ENCODE assay signal across 10 cellular contexts in the genomic region with DNA sequence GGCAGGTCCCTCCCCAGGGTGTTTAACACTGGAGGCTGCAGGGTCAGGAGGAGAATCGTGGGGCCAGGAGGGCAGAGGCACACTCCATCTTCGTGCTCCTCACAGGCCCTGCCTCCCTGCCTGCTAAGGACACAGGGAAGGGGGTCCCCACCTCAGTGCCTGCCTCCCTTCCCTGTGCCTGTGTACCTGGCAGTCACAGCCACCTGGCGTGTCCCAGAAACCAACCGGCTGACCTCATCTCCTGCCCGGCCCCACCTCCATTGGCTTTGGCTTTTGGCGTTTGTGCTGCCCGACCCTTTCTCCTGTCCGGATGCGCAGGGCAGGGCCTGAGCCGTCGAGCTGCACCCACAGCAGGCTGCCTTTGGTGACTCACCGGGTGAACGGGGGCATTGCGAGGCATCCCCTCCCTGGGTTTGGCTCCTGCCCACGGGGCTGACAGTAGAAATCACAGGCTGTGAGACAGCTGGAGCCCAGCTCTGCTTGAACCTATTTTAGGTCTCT. TPM values are rescaled to one million over a fixed set of nuclear protein-coding genes. Genes with fewer than 3 reads are reported as not detected.
A peak's percentile ranks its signal among the peaks of the same experiment; 100 is the strongest.
DNase-seq lines count a peak whose midpoint lies in the region; ATAC-seq and TF ChIP-seq lines count a peak whose summit lies in the region.
"Had no signal": no experiment of that assay in that cellular context is flagged by ENCODE, and none has a peak within 500 bp of the region (broad histone marks: within the 10 kb centered on the region; RNA-seq: fewer than 3 reads in every experiment).

No MANE protein-coding gene starts in this region.

- H3K27ac Mint-ChIP-seq in activated T-helper 17 cell treated with anti-CD3 and anti-CD28 coated beads, Interleukin-2, amount 50 U/mL, for 72 hours, result peak overlapping the region; percentile 20
- no peak overlapping the region for H3K27ac Mint-ChIP-seq in HFFc6
- H3K27ac Mint-ChIP-seq in CD4-positive, alpha-beta memory T cell, result peak overlapping the region in 1 of 7 donors; percentile 52

- intact Hi-C loops in CD4-positive, alpha-beta memory T cell (cut with micrococcal nuclease), result no loop called here

- ATAC-seq in activated T-helper 17 cell treated with anti-CD3 and anti-CD28 coated beads, Interleukin-2, amount 50 U/mL, for 72 hours (replicated peaks), result no peak

- H3K27me3 ChIP-seq in osteoblast (ENCODE audit: insufficient read depth, low read length), result peaks cover 16% of the 10 kb centered on the region
- no peaks in the 10 kb centered on the region for H3K27me3 ChIP-seq in CD4-positive, alpha-beta memory T cell (ENCODE audit: insufficient read depth, low read length)

- peak overlapping the region; percentile 49 for H3K27ac ChIP-seq in osteoblast (ENCODE audit: low read depth, low read length)
- no peak overlapping the region for H3K27ac ChIP-seq in CD4-positive, alpha-beta memory T cell (ENCODE audit: low read depth, low read length)

- no peak overlapping the region for H2AFZ ChIP-seq in osteoblast (ENCODE audit: low read length)

- peaks cover 27% of the 10 kb centered on the region for H3K4me1 ChIP-seq in osteoblast (ENCODE audit: insufficient read depth, low read length)
- H3K4me1 ChIP-seq in CD4-positive, alpha-beta memory T cell (ENCODE audit: insufficient read depth, low read length), result peaks cover 14% of the 10 kb centered on the region

- no peak for TF ChIP-seq CTCF in osteoblast (IDR thresholded peaks at IDR 0.05; ENCODE audit: extremely low read depth, low read depth, low read length)
- TF ChIP-seq CTCF in HFFc6 (IDR thresholded peaks at IDR 0.05), result no peak

- H3K4me3 ChIP-seq in osteoblast (ENCODE audit: insufficient read depth, low read length), result peak overlapping the region; percentile 23
- H3K4me3 ChIP-seq in CD4-positive, alpha-beta memory T cell (ENCODE audit: low read length in 2 of 2), result no peak overlapping the region

- no peaks in the 10 kb centered on the region for H3K9me3 ChIP-seq in osteoblast (ENCODE audit: low read depth, low read length)
- H3K9me3 ChIP-seq in CD4-positive, alpha-beta memory T cell (ENCODE audit: control insufficient read depth in 1 of 2, low read length in 2 of 2), result no peaks in the 10 kb centered on the region

- peak overlapping the region; percentile 52 for H3K4me2 ChIP-seq in osteoblast (ENCODE audit: insufficient read depth, low read length)

- H4K20me1 ChIP-seq in osteoblast (ENCODE audit: insufficient read depth, low read length), result no peaks in the 10 kb centered on the region

- H3K79me2 ChIP-seq in osteoblast (ENCODE audit: insufficient read depth, low read length), result no peaks in the 10 kb centered on the region

- peak; percentile 54 for DNase-seq in DMS 273 (lab: John Stamatoyannopoulos, UW; ENCODE audit: unreplicated experiment)
- no peak for DNase-seq in DMS 273 treated with DMSO at 0.1 percent for 48 hours (lab: John Stamatoyannopoulos, UW)
- peak; percentile 99 for DNase-seq in osteoblast (ENCODE audit: insufficient read length, low spot score, missing footprints)
- DNase-seq in HFFc6, result no peak
- no peak for DNase-seq in CD4-positive, alpha-beta memory T cell
- DNase-seq: activated CD4-positive, CD25-positive, alpha-beta regulatory T cell treated with anti-CD3 and anti-CD28 coated beads, Interleukin-2, amount 50 U/mL, for 72 hours; foreskin melanocyte; NCI-H187 treated with DMSO at 0.1 percent for 48 hours had no signal

- peaks cover 9% of the 10 kb centered on the region for H3K36me3 ChIP-seq in osteoblast (ENCODE audit: insufficient read depth, low read length)
- peaks cover 31% of the 10 kb centered on the region for H3K36me3 ChIP-seq in CD4-positive, alpha-beta memory T cell (ENCODE audit: insufficient read depth, low read length)

- CTCF ChIA-PET in CD4-positive, alpha-beta memory T cell (lab: Charles Lee; ENCODE audit: partially characterized antibody), result no interaction called here

- POLR2A ChIA-PET in CD4-positive, alpha-beta memory T cell (lab: Charles Lee; ENCODE audit: partially characterized antibody), result interaction anchor here (1.0 kb wide), 1 partner anchor 41 kb away, joined by 4 read pairs; a partner anchor contains a TSS

- no peaks in the 10 kb centered on the region for H3K9me3 Mint-ChIP-seq in activated T-helper 17 cell treated with anti-CD3 and anti-CD28 coated beads, Interleukin-2, amount 50 U/mL, for 72 hours
- H3K9me3 Mint-ChIP-seq in HFFc6, result no peaks in the 10 kb centered on the region
- H3K9me3 Mint-ChIP-seq in CD4-positive, alpha-beta memory T cell, result no peaks in the 10 kb centered on the region

- peaks cover 14% of the 10 kb centered on the region for H3K4me1 Mint-ChIP-seq in activated T-helper 17 cell treated with anti-CD3 and anti-CD28 coated beads, Interleukin-2, amount 50 U/mL, for 72 hours
- H3K4me1 Mint-ChIP-seq in HFFc6 (ENCODE audit: low read depth), result no peaks in the 10 kb centered on the region
- H3K4me1 Mint-ChIP-seq in CD4-positive, alpha-beta memory T cell, result peaks cover 12 to 19% (median 13%) of the 10 kb centered on the region in 4 donors

- H3K4me3 Mint-ChIP-seq in activated T-helper 17 cell treated with anti-CD3 and anti-CD28 coated beads, Interleukin-2, amount 50 U/mL, for 72 hours, result no peak overlapping the region
- no peak overlapping the region for H3K4me3 Mint-ChIP-seq in HFFc6
- H3K4me3 Mint-ChIP-seq in CD4-positive, alpha-beta memory T cell, result no peak overlapping the region

- peaks cover 45% of the 10 kb centered on the region for H3K36me3 Mint-ChIP-seq in activated T-helper 17 cell treated with anti-CD3 and anti-CD28 coated beads, Interleukin-2, amount 50 U/mL, for 72 hours (ENCODE audit: low read depth)
- peaks cover 8% of the 10 kb centered on the region; the same call in 1 of the 2 replicates for H3K36me3 Mint-ChIP-seq in HFFc6 (ENCODE audit: low read depth)
- peaks cover 18 to 45% of the 10 kb centered on the region in 2 donors for H3K36me3 Mint-ChIP-seq in CD4-positive, alpha-beta memory T cell

- H3K27me3 Mint-ChIP-seq in activated T-helper 17 cell treated with anti-CD3 and anti-CD28 coated beads, Interleukin-2, amount 50 U/mL, for 72 hours, result no peaks in the 10 kb centered on the region
- peaks cover 13% of the 10 kb centered on the region for H3K27me3 Mint-ChIP-seq in HFFc6 (ENCODE audit: insufficient read depth)
- H3K27me3 Mint-ChIP-seq in CD4-positive, alpha-beta memory T cell, result no peaks in the 10 kb centered on the region

RNA-seq across cellular contexts. Expression of a gene that starts 0.6 kb away (rescaled TPM):
- total RNA-seq in activated T-helper 17 cell treated with anti-CD3 and anti-CD28 coated beads, Interleukin-2, amount 50 U/mL, for 72 hours, result 1 to 10 TPM; 3.2 to 6.8 TPM
- 1.5 and 2.2 TPM in 2 replicates for total RNA-seq in osteoblast
- total RNA-seq in HFFc6 (2021; fragmentation: NEBNext Ultra II Directional; extraction: Animal tissue kit (Norgen Biotek cat#: 25700)), result under 1 TPM in 2 of 6 experiments, not detected in 4; 0.40 to 0.62 TPM
- 1 to 10 TPM; 7.2 to 7.7 TPM for total RNA-seq in CD4-positive, alpha-beta memory T cell
- polyA plus RNA-seq in CD4-positive, alpha-beta memory T cell, result not detected
- total RNA-seq: mesenteric fat pad had no signal

RNA-seq across cellular contexts. Expression of a gene that starts 6.5 kb away (rescaled TPM):
- total RNA-seq in activated T-helper 17 cell treated with anti-CD3 and anti-CD28 coated beads, Interleukin-2, amount 50 U/mL, for 72 hours, result 10 to 100 TPM in 1 of 2 donors, 1 to 10 TPM in 1; 8.0 to 10.9 TPM
- total RNA-seq in osteoblast, result 0.36 and 0.59 TPM in 2 replicates
- total RNA-seq in HFFc6 (2021; fragmentation: NEBNext Ultra II Directional; extraction: Animal tissue kit (Norgen Biotek cat#: 25700)), result under 1 TPM; 0.45 to 0.65 (median 0.52) TPM
- 1 to 10 TPM; 1.7 to 1.9 TPM for total RNA-seq in CD4-positive, alpha-beta memory T cell
- under 1 TPM; 0.11 to 0.22 TPM for polyA plus RNA-seq in CD4-positive, alpha-beta memory T cell

RNA-seq across cellular contexts. Expression of a gene that starts 28.6 kb away (rescaled TPM):
- total RNA-seq in activated T-helper 17 cell treated with anti-CD3 and anti-CD28 coated beads, Interleukin-2, amount 50 U/mL, for 72 hours, result 10 to 100 TPM; 85.6 to 87.3 TPM
- total RNA-seq in osteoblast, result 31.2 and 34.0 TPM in 2 replicates
- 10 to 100 TPM; 32.7 to 41.0 (median 39.5) TPM for total RNA-seq in HFFc6 (2021; fragmentation: NEBNext Ultra II Directional; extraction: Animal tissue kit (Norgen Biotek cat#: 25700))
- total RNA-seq in CD4-positive, alpha-beta memory T cell, result 10 to 100 TPM; 39.0 to 40.2 TPM
- 100 to 1,000 TPM in 1 of 2 donors, 10 to 100 TPM in 1; 73.3 to 106 TPM for polyA plus RNA-seq in CD4-positive, alpha-beta memory T cell

RNA-seq across cellular contexts. Expression of a gene that starts 41.3 kb away (rescaled TPM):
- total RNA-seq in activated T-helper 17 cell treated with anti-CD3 and anti-CD28 coated beads, Interleukin-2, amount 50 U/mL, for 72 hours, result 10 to 100 TPM; 75.7 to 93.7 TPM
- total RNA-seq in osteoblast, result 49.2 and 50.7 TPM in 2 replicates
- 10 to 100 TPM; 46.8 to 56.5 (median 50.6) TPM for total RNA-seq in HFFc6 (2021; fragmentation: NEBNext Ultra II Directional; extraction: Animal tissue kit (Norgen Biotek cat#: 25700))
- total RNA-seq in CD4-positive, alpha-beta memory T cell, result 10 to 100 TPM; 69.8 to 71.6 TPM
- polyA plus RNA-seq in CD4-positive, alpha-beta memory T cell, result 10 to 100 TPM in 1 of 2 donors, 1 to 10 TPM in 1; 6.1 to 25.6 TPM

RNA-seq across cellular contexts. Expression of a gene that starts 42.8 kb away (rescaled TPM):
- total RNA-seq in activated T-helper 17 cell treated with anti-CD3 and anti-CD28 coated beads, Interleukin-2, amount 50 U/mL, for 72 hours, result 10 to 100 TPM; 13.7 to 14.5 TPM
- total RNA-seq in osteoblast, result 0.88 and 1.4 TPM in 2 replicates
- 1 to 10 TPM; 2.0 to 2.7 (median 2.1) TPM for total RNA-seq in HFFc6 (2021; fragmentation: NEBNext Ultra II Directional; extraction: Animal tissue kit (Norgen Biotek cat#: 25700))
- total RNA-seq in CD4-positive, alpha-beta memory T cell, result 10 to 100 TPM; 14.7 to 16.8 TPM
- 1 to 10 TPM in 1 of 2 donors, under 1 TPM in 1; 0.93 to 7.3 TPM for polyA plus RNA-seq in CD4-positive, alpha-beta memory T cell

Comparison
In these comparisons a context has a peak if more than half of its experiments do, and no peak if none do; other contexts are left out.
1. DNase-seq: peak in DMS 273 (single experiment) and osteoblast (single experiment); none in DMS 273 treated with DMSO at 0.1 percent for 48 hours (single experiment), HFFc6 (single experiment) and CD4-positive, alpha-beta memory T cell (0 of 5).